10 cellular contexts compared by ENCODE assay signal in genomic region chr14:75430106-75430505, GRCh38. TPM values are rescaled to one million over a fixed set of nuclear protein-coding genes. Genes with fewer than 3 reads are reported as not detected.
A peak's percentile ranks its signal among the peaks of the same experiment; 100 is the strongest.
DNase-seq lines count a peak whose midpoint lies in the region; ATAC-seq, FAIRE-seq and TF ChIP-seq lines count a peak whose summit lies in the region.
"Had no signal": no experiment of that assay in that cellular context is flagged by ENCODE, and none has a peak within 500 bp of the region (broad histone marks: within the 10 kb centered on the region; RNA-seq: fewer than 3 reads in every experiment).

No MANE protein-coding gene starts in this region.

- peaks cover 76% of the 10 kb centered on the region for H3K79me2 ChIP-seq in SU-DHL-6 (ENCODE audit: insufficient read depth, low read length)
- no peaks in the 10 kb centered on the region for H3K79me2 ChIP-seq in neural cell (replicated peaks; ENCODE audit: insufficient read depth, low read length)

- no peaks in the 10 kb centered on the region for H4K20me1 ChIP-seq in SU-DHL-6 (ENCODE audit: low read depth, low read length)
- no peaks in the 10 kb centered on the region for H4K20me1 ChIP-seq in neural cell (ENCODE audit: insufficient read depth)

- no peaks in the 10 kb centered on the region for H3K9me3 ChIP-seq in SU-DHL-6 (ENCODE audit: insufficient read depth, low read length)
- no peaks in the 10 kb centered on the region for H3K9me3 ChIP-seq in neural cell (ENCODE audit: low read length)

- H3F3A ChIP-seq in SU-DHL-6 (ENCODE audit: insufficient read depth), result peaks cover 42% of the 10 kb centered on the region
- H3F3A ChIP-seq in neural cell (ENCODE audit: insufficient read depth, low read length, poor library complexity, severe bottlenecking), result no peaks in the 10 kb centered on the region

- H3K4me3 ChIP-seq in AG09309 (ENCODE audit: control insufficient read depth, low read depth, low read length) (peak overlapping the region; percentile 59), SU-DHL-6 (ENCODE audit: insufficient read depth, low read length, poor library complexity, severe bottlenecking) (peak overlapping the region; percentile 92), fibroblast of the aortic adventitia (ENCODE audit: low read depth, low read length) (peak overlapping the region; percentile 80), neural cell (ENCODE audit: low read length) (peak overlapping the region; percentile 73)

- TF ChIP-seq CTCF in AG09309 (IDR thresholded peaks at IDR 0.05; ENCODE audit: control insufficient read depth, insufficient read depth, low read depth, low read length, missing control alignments) (no peak), SU-DHL-6 (IDR thresholded peaks at IDR 0.05; ENCODE audit: insufficient read depth, low read length, poor library complexity, severe bottlenecking) (no peak), fibroblast of the aortic adventitia (IDR thresholded peaks at IDR 0.05; ENCODE audit: insufficient read depth, low read length) (no peak), neural cell (IDR thresholded peaks at IDR 0.05; ENCODE audit: poor library complexity, severe bottlenecking) (no peak)

- no peaks in the 10 kb centered on the region for H3K27me3 ChIP-seq in SU-DHL-6 (ENCODE audit: low read length)
- H3K27me3 ChIP-seq in neural cell (ENCODE audit: insufficient read depth, low read depth, low read length), result peaks cover 18% of the 10 kb centered on the region

- H3K36me3 ChIP-seq in SU-DHL-6 (ENCODE audit: low read length) (no peaks in the 10 kb centered on the region), neural cell (ENCODE audit: insufficient read depth, low read length) (no peaks in the 10 kb centered on the region)

- H3K4me2 ChIP-seq in SU-DHL-6 (ENCODE audit: low read depth, low read length, poor library complexity, severe bottlenecking), result peak overlapping the region; percentile 89
- no peak overlapping the region for H3K4me2 ChIP-seq in neural cell (ENCODE audit: low read length)

- H3K9ac ChIP-seq in SU-DHL-6 (ENCODE audit: low read length) (peak overlapping the region; percentile 93), neural cell (ENCODE audit: low read length) (no peak overlapping the region)

- H2AFZ ChIP-seq in SU-DHL-6 (ENCODE audit: low read depth, low read length, severe bottlenecking) (no peak overlapping the region), neural cell (ENCODE audit: low read depth, low read length) (no peak overlapping the region)

- FAIRE-seq in urothelium cell line (lab: Jason Lieb, UNC), result no peak

- H3K27ac ChIP-seq in SU-DHL-6 (ENCODE audit: low read depth, low read length) (peak overlapping the region; percentile 82), neural cell (ENCODE audit: low read length) (no peak overlapping the region)

- H3K9me2 ChIP-seq in SU-DHL-6 (replicated peaks; ENCODE audit: insufficient read depth, low read length) (no peaks in the 10 kb centered on the region), neural cell (ENCODE audit: insufficient read depth, low read length) (no peaks in the 10 kb centered on the region)

- ATAC-seq in GM18907 (IDR thresholded peaks at IDR 0.05; ENCODE audit: unreplicated experiment), result no peak

- DNase-seq in AG09309 (ENCODE audit: low read depth) (no peak), fibroblast of the aortic adventitia (ENCODE audit: low read depth) (peak; percentile 68), urothelium cell line (ENCODE audit: low spot score) (no peak), midbrain (lab: John Stamatoyannopoulos, UW) (no peak)
- no peak for DNase-seq in effector CD8-positive, alpha-beta T cell (lab: John Stamatoyannopoulos, UW)
- DNase-seq: activated naive CD8-positive, alpha-beta T cell treated with anti-CD3 and anti-CD28 coated beads for 36 hours; NCI-H1694 had no signal

- TF ChIP-seq EP300 in neural cell (conservative IDR thresholded peaks at IDR 0.05; ENCODE audit: poor library complexity, severe bottlenecking), result no peak

- TF ChIP-seq RAD21 in neural cell (conservative IDR thresholded peaks at IDR 0.05), result no peak

TF ChIP-seq in neural cell, 6 proteins besides CTCF, POLR2A, EP300 and RAD21:
- TF ChIP-seq MXI1 (conservative IDR thresholded peaks at IDR 0.05; ENCODE audit: poor library complexity, severe bottlenecking) (no peak), TAF1 (IDR thresholded peaks at IDR 0.05; ENCODE audit: low read depth) (no peak), REST (IDR thresholded peaks at IDR 0.05; ENCODE audit: borderline replicate concordance) (no peak), POLR2AphosphoS5 (IDR thresholded peaks at IDR 0.05) (no peak), EZH2 (IDR thresholded peaks at IDR 0.05; ENCODE audit: borderline replicate concordance, insufficient read depth, low read length, poor library complexity, severe bottlenecking) (no peak), SMC3 (conservative IDR thresholded peaks at IDR 0.05; ENCODE audit: poor library complexity) (no peak)

RNA-seq across cellular contexts. Expression of gene JDP2, which starts 2.3 kb away (rescaled TPM):
- total RNA-seq in fibroblast of the aortic adventitia (ENCODE audit: low replicate concordance), result 67.9 and 80.1 TPM in 2 replicates
- polyA plus RNA-seq in neural cell, result 17.9 and 20.3 TPM in 2 replicates
- polyA minus RNA-seq in neural cell, result 13.9 and 14.6 TPM in 2 replicates
